Comparison of ENCODE assay signal across 8 cellular contexts in the genomic region with DNA sequence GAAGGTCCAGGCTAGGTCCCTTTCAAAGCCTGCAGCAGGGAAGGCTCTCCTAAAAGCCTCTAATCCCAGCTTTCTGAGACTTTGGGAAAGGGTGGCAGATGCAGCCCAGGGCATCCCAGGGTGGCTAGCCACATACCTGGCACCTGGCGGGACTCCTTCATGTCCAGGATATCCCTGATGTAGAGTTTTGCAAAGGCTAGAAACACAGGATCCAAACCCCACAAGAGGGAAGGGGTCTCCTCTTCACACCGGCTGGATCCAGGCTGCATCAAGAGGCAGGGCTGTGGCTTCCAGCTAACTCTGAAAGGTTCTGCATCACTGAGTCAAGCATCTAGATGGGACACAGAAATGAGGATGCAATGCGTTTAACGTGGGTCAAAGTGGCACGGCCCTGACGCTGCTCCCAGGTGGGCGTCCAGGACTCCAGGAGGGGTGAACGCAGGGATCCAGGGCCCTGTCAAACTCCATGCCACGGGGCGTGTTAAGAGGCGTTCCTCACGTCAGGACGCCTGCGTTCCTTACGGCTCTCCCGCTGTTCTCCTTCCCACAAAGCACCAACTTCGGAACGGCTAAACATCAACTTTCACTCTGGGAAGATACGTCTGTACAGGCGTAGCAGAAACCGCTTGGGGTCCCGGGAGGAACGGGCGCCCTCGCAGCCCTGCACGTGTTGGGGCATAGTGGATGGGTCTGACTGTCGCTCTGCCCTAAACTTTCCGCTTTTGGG. TPM values are rescaled to one million over a fixed set of nuclear protein-coding genes. Genes with fewer than 3 reads are reported as not detected.
A peak's percentile ranks its signal among the peaks of the same experiment; 100 is the strongest.
DNase-seq lines count a peak whose midpoint lies in the region; ATAC-seq and TF ChIP-seq lines count a peak whose summit lies in the region.

No MANE protein-coding gene starts in this region.

- CTCF ChIA-PET in A673 (lab: Charles Lee): no interaction called here
- CTCF ChIA-PET in RWPE1 (lab: Yijun Ruan, JAX): interaction anchor here (0.6 kb wide), 2 partner anchors 49 to 75 kb away, joined by 3 to 7 read pairs; no protein-coding TSS in a partner anchor

- H3K9me3 ChIP-seq in A673 (ENCODE audit: low read depth, low read length, poor library complexity, severe bottlenecking) (peaks cover 5% of the 10 kb centered on the region), lung (ENCODE audit: control insufficient read depth in 2 of 2, insufficient read depth in 1 of 2, low read length in 1 of 2) (no peaks in the 10 kb centered on the region), thoracic aorta (no peaks in the 10 kb centered on the region)

- DNase-seq in A673 (ENCODE audit: low spot score) (no peak), RWPE1 (ENCODE audit: low spot score) (peak; percentile 51), coronary artery (ENCODE audit: low spot score) (no peak), lung (ENCODE audit: low spot score) (peak; percentile 61), thoracic aorta (ENCODE audit: low spot score) (no peak), KBM-7 (no peak)

- in situ Hi-C loops in KBM-7 (cut with MboI; ENCODE audit: low pct_unique_long_range_greater_than_20kb, low sequenced_read_pairs): no loop called here

- peak overlapping the region; percentile 75 for H3K4me3 ChIP-seq in A673 (ENCODE audit: low read depth, low read length, poor library complexity, severe bottlenecking)
- H3K4me3 ChIP-seq in coronary artery: peak overlapping the region; percentile 84
- H3K4me3 ChIP-seq in lung: peak overlapping the region; percentile 73
- peak overlapping the region; percentile 70 for H3K4me3 ChIP-seq in thoracic aorta

- BruUV-seq in A673 (replicated peaks; lab: Mats Ljungman, UMichigan): no TSS peak

- TF ChIP-seq POLR2A in GM18505 (IDR thresholded peaks at IDR 0.05; ENCODE audit: borderline replicate concordance, extremely low read depth, insufficient read depth, insufficient read length): no peak

- POLR2A ChIA-PET in A673 (lab: Charles Lee; ENCODE audit: low non-redundant PET): interaction anchor here (0.6 kb wide), 1 partner anchor 315 kb away, joined by 15 read pairs; a partner anchor contains a TSS
- POLR2A ChIA-PET in RWPE1 (lab: Yijun Ruan, JAX; ENCODE audit: low non-redundant PET): no interaction called here

- H3K4me1 ChIP-seq in A673 (ENCODE audit: insufficient read depth, low read length, poor library complexity, severe bottlenecking): peaks cover 14% of the 10 kb centered on the region
- peaks cover 13 to 17% of the 10 kb centered on the region in 2 donors for H3K4me1 ChIP-seq in lung (ENCODE audit: control insufficient read depth in 2 of 2, insufficient read depth in 2 of 2, low read length in 2 of 2)
- peaks cover 11 to 44% of the 10 kb centered on the region in 2 donors for H3K4me1 ChIP-seq in thoracic aorta (ENCODE audit: control insufficient read depth in 1 of 2, low read depth in 2 of 2)

- TF ChIP-seq CTCF in A673 (conservative IDR thresholded peaks at IDR 0.05; ENCODE audit: low read depth, low read length) (no peak), RWPE1 (conservative IDR thresholded peaks at IDR 0.05; ENCODE audit: low read depth) (no peak), coronary artery (IDR thresholded peaks at IDR 0.05) (no peak), lung (IDR thresholded peaks at IDR 0.05; ENCODE audit: control extremely low read depth, extremely low read depth) (no peak), thoracic aorta (IDR thresholded peaks at IDR 0.05) (no peak)

- 1% methylated on average over 28 of the region's 28 CpGs for WGBS in lung, 2 donors

- peak; percentile 13 for ATAC-seq in GM18505 (IDR thresholded peaks at IDR 0.05; ENCODE audit: unreplicated experiment)
- peak; percentile 23 for ATAC-seq in HG03045 (IDR thresholded peaks at IDR 0.05; ENCODE audit: unreplicated experiment)
- peak; percentile 23 for ATAC-seq in lung (ENCODE audit: insufficient read depth, low FRiP score)
- ATAC-seq in thoracic aorta (ENCODE audit: insufficient number of reproducible peaks, low FRiP score, low read depth): no peak

- H3K36me3 ChIP-seq in A673 (ENCODE audit: insufficient read depth, low read length, poor library complexity, severe bottlenecking) (no peaks in the 10 kb centered on the region), lung (ENCODE audit: control insufficient read depth in 2 of 2, insufficient read depth in 2 of 2, low read length in 2 of 2) (peaks cover 0 to 2% of the 10 kb centered on the region in 2 donors), thoracic aorta (no peaks in the 10 kb centered on the region)

- H3K27me3 ChIP-seq in A673 (replicated peaks; ENCODE audit: insufficient read depth, low read depth, low read length, poor library complexity): no peaks in the 10 kb centered on the region
- no peaks in the 10 kb centered on the region for H3K27me3 ChIP-seq in lung (ENCODE audit: control insufficient read depth, insufficient read depth)
- no peaks in the 10 kb centered on the region for H3K27me3 ChIP-seq in thoracic aorta (replicated peaks; ENCODE audit: insufficient read depth)

- H3K27ac ChIP-seq in A673 (ENCODE audit: low read depth, low read length, poor library complexity, severe bottlenecking) (peak overlapping the region; percentile 88), RWPE1 (peak overlapping the region; percentile 99), coronary artery (peak overlapping the region; percentile 94 to 97), lung (ENCODE audit: low read depth in 1 of 2, low read length in 1 of 2) (peak overlapping the region; percentile 95 to 98), thoracic aorta (peak overlapping the region; percentile 86 to 96)

- intact Hi-C loops in A673 (cut with micrococcal nuclease; ENCODE audit: unreplicated experiment): no loop called here

RNA-seq across cellular contexts. Expression of a gene that starts 0.5 kb away (rescaled TPM):
- 14.3 and 16.5 TPM in 2 replicates for total RNA-seq in A673 (2021)
- 10 to 100 TPM; 41.6 to 43.8 TPM for total RNA-seq in lung
- 10 to 100 TPM; 26.5 to 36.5 TPM for polyA plus RNA-seq in lung
- 10 to 100 TPM; 11.6 to 30.6 TPM for total RNA-seq in thoracic aorta

RNA-seq across cellular contexts. Expression of a gene that starts 49.5 kb away (rescaled TPM):
- total RNA-seq in A673 (2021): 39.1 and 41.0 TPM in 2 replicates
- total RNA-seq in lung: 10 to 100 TPM; 41.5 to 86.4 TPM
- 10 to 100 TPM; 13.3 to 21.0 TPM for polyA plus RNA-seq in lung
- total RNA-seq in thoracic aorta: 10 to 100 TPM; 38.3 to 91.2 TPM

Comparison
In these comparisons a context has a peak if more than half of its experiments do, and no peak if none do; other contexts are left out.
1. DNase-seq: peak in RWPE1 (single experiment) and lung (single experiment); none in A673 (single experiment), coronary artery (single experiment), thoracic aorta (single experiment) and KBM-7 (single experiment).
2. Peak in every context shown above with its lines, with median percentiles within 50 percentile points of each other: H3K27ac ChIP-seq and H3K4me3 ChIP-seq.